ENCODE assay signal across 1 cellular context in the genomic region with DNA sequence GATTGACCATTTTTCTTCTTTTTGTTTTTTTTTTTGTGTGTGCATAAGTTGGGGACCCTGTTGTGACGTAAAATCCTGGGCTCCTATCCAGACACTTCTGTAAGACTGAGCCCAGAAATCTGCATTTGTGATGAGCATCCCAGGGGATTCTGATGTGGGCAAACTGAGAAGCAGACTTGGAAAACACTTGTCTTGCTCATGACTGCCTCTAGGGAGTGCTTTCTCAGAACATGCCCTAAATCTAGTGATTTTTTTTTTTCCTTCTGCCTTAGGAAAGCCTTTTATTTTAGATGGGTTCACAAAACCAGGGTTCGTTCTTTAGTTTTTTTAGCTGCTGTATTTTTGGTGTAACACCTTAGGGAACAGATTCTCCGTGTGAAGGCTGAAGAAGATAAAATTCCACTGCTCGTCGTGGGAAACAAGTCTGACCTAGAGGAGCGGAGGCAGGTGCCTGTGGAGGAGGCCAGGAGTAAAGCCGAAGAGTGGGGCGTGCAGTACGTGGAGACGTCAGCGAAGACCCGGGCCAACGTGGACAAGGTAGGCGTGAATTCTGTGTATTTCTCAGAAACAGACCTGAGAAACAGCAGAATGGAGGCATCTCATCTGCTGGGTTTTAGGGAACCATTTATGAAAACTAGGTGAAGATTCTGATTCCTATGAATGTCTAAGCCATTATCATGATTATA.
TF ChIP-seq lines count a peak whose summit lies in the region.

No MANE protein-coding gene starts in this region.

TF ChIP-seq in SK-N-SH treated with all-trans-retinoic acid at 6 μM for 48 hours, 23 proteins besides CTCF, POLR2A, EP300 and RAD21 (continued from another document):
- TF ChIP-seq TSHZ2 (CRISPR knock-in tag; IDR thresholded peaks at IDR 0.05): no peak
- TF ChIP-seq CREB5 (CRISPR knock-in tag; IDR thresholded peaks at IDR 0.05; ENCODE audit: low read depth): no peak
- TF ChIP-seq ZFP3 (CRISPR knock-in tag; IDR thresholded peaks at IDR 0.05): no peak
- no peak for TF ChIP-seq TCF4 (CRISPR knock-in tag; IDR thresholded peaks at IDR 0.05; ENCODE audit: borderline replicate concordance)
- no peak for TF ChIP-seq ESRRG (CRISPR knock-in tag; IDR thresholded peaks at IDR 0.05)
- TF ChIP-seq ZNF8 (CRISPR knock-in tag; IDR thresholded peaks at IDR 0.05): no peak
- TF ChIP-seq ZC3H10 (CRISPR knock-in tag; IDR thresholded peaks at IDR 0.05): no peak
- no peak for TF ChIP-seq PPARA (CRISPR knock-in tag; IDR thresholded peaks at IDR 0.05; ENCODE audit: borderline replicate concordance)
- TF ChIP-seq ZNF565 (CRISPR knock-in tag; conservative IDR thresholded peaks at IDR 0.05; ENCODE audit: low read depth): no peak
- no peak for TF ChIP-seq GLIS3 (CRISPR knock-in tag; IDR thresholded peaks at IDR 0.05)
- TF ChIP-seq RARB (CRISPR knock-in tag; IDR thresholded peaks at IDR 0.05): no peak
- TF ChIP-seq ZNF70 (CRISPR knock-in tag; IDR thresholded peaks at IDR 0.05): no peak
